ENCODE assay signal across 1 cellular context in genomic region chr11:67507891-67508485, GRCh38.
TF ChIP-seq lines count a peak whose summit lies in the region.

Gene CDK2AP2, minus strand, starts transcription at chr11:67508162. Its CDS starts 80 bp downstream, at chr11:67508082.

TF ChIP-seq in K562, 482 proteins besides CTCF, POLR2A, EP300 and RAD21 (continued from another document and continues in another):
- TF ChIP-seq PRDM10 (IDR thresholded peaks at IDR 0.05; ENCODE audit: partially characterized antibody) (peak; percentile 90), SRSF1 (IDR thresholded peaks at IDR 0.05; ENCODE audit: low read depth, low read length) (no peak), SP1 (CRISPR knock-in tag; IDR thresholded peaks at IDR 0.05) (peak; percentile 90), C11orf30 (IDR thresholded peaks at IDR 0.05; ENCODE audit: low read depth) (no peak), ZBTB40 (IDR thresholded peaks at IDR 0.05) (peak; percentile 78), ZBTB40 (CRISPR knock-in tag; IDR thresholded peaks at IDR 0.05) (no peak), ZNF431 (CRISPR knock-in tag; IDR thresholded peaks at IDR 0.05) (peak; percentile 6; the same call in 1 of the 2 replicates), ARID3A (IDR thresholded peaks at IDR 0.05; ENCODE audit: borderline replicate concordance, low read depth, low read length) (0 out of 2 replicates have a peak, but pooled peaks have one; percentile 10), FOXM1 (IDR thresholded peaks at IDR 0.05; ENCODE audit: low read depth) (peak; percentile 75), FOXM1 (CRISPR knock-in tag; IDR thresholded peaks at IDR 0.05; ENCODE audit: low read depth) (no peak), CREB3 (tag; conservative IDR thresholded peaks at IDR 0.05; ENCODE audit: low read depth) (no peak), ETS1 (conservative IDR thresholded peaks at IDR 0.05; ENCODE audit: control insufficient read depth, low read depth, low read length) (peak; percentile 46; the same call in 1 of the 2 replicates), ESRRA (IDR thresholded peaks at IDR 0.05; ENCODE audit: borderline replicate concordance, low read depth) (peak; percentile 87), ETV1 (tag; conservative IDR thresholded peaks at IDR 0.05; ENCODE audit: low read depth) (peak; percentile 50; the same call in 1 of the 2 replicates), POLR2G (IDR thresholded peaks at IDR 0.05; ENCODE audit: low read depth, low read length) (peak; percentile 95), HOMEZ (CRISPR knock-in tag; IDR thresholded peaks at IDR 0.05) (no peak), SREBF1 (IDR thresholded peaks at IDR 0.05; ENCODE audit: borderline replicate concordance, low read depth, low read length) (no peak), PYGO2 (tag; IDR thresholded peaks at IDR 0.05) (no peak), SP2 (IDR thresholded peaks at IDR 0.05; ENCODE audit: extremely low read depth, low read depth, low read length, poor library complexity, severe bottlenecking) (peak; percentile 94), SFPQ (IDR thresholded peaks at IDR 0.05; ENCODE audit: low read depth, low read length) (no peak), KDM5B (IDR thresholded peaks at IDR 0.05; ENCODE audit: insufficient replicate concordance, low read depth, low read length) (peak; percentile 83), POLR3A (IDR thresholded peaks at IDR 0.05; ENCODE audit: borderline replicate concordance, extremely low read depth, insufficient read depth, insufficient read length) (no peak), CXXC5 (CRISPR knock-in tag; IDR thresholded peaks at IDR 0.05) (0 out of 2 replicates have a peak, but pooled peaks have one; percentile 79), MCM3 (IDR thresholded peaks at IDR 0.05) (no peak), GABPB1 (CRISPR knock-in tag; IDR thresholded peaks at IDR 0.05) (peak; percentile 87), DMBX1 (CRISPR knock-in tag; IDR thresholded peaks at IDR 0.05; ENCODE audit: borderline replicate concordance) (0 out of 2 replicates have a peak, but pooled peaks have one; percentile 21), CREB5 (CRISPR knock-in tag; IDR thresholded peaks at IDR 0.05) (no peak), PKNOX1 (IDR thresholded peaks at IDR 0.05) (peak; percentile 99), RBM25 (IDR thresholded peaks at IDR 0.05; ENCODE audit: low read depth, low read length, severe bottlenecking) (peak; percentile 100), MEIS2 (IDR thresholded peaks at IDR 0.05; ENCODE audit: partially characterized antibody) (peak; percentile 24), MTA3 (IDR thresholded peaks at IDR 0.05; ENCODE audit: borderline replicate concordance) (peak; percentile 92; the same call in 1 of the 2 replicates)
